In the genomic region with DNA sequence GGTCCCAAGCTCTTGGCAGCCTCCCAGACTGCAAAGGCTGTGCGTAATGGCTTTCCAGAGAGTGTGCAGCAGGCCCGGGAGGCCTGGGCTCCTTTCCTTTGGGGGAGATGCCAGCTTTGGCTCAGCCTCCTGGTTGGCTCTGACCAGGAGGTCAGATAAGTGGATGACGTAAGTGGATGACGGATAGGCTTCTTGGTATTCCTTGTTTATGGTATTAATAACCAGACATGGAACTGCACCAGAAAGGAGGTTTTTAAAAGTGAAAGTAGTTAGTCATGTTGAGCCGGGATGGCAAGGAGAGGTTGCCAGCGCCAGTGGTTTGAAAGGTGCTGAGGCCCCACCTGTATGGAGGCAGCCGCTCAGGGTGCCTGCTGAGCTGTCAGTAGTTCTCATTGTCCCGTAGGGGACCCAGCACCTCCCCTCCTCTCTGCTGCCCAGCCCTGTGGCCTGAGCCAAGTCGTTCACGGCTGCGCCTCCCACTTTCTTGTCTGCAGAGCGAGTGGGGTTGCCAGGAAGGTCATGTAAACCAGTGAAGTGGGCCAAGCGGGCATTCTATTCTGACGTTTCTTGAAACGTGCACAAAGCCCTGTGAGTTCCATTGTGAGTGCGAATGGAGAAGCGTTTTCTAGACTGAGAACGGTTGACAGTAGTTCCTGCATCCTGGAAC, we compare ENCODE assay signal across 8 cellular contexts. TPM values are rescaled to one million over a fixed set of nuclear protein-coding genes. Genes with fewer than 3 reads are reported as not detected.
A peak's percentile ranks its signal among the peaks of the same experiment; 100 is the strongest.
DNase-seq lines count a peak whose midpoint lies in the region; ATAC-seq and TF ChIP-seq lines count a peak whose summit lies in the region.

No MANE protein-coding gene starts in this region.

- peak overlapping the region; percentile 53 to 70 (median 64) for H3K27ac ChIP-seq in upper lobe of left lung

- peaks cover 3% of the 10 kb centered on the region for H3K27me3 Mint-ChIP-seq in brain
- no peaks in the 10 kb centered on the region for H3K27me3 Mint-ChIP-seq in T-helper 2 cell treated with Interferon-gamma antibody and Interleukin-4, amounts not matched to agents 5 μg/mL and 100 μg/mL, for 36 hours (ENCODE audit: low read depth)

- 27 to 32% methylated on average over 14 to 18 of the region's 18 CpGs for WGBS in upper lobe of left lung, 2 donors

- peaks cover 4 to 11% (median 9%) of the 10 kb centered on the region in 4 donors for H3K4me1 ChIP-seq in upper lobe of left lung

- no peaks in the 10 kb centered on the region for H3K36me3 Mint-ChIP-seq in brain
- no peaks in the 10 kb centered on the region for H3K36me3 Mint-ChIP-seq in T-helper 2 cell treated with Interferon-gamma antibody and Interleukin-4, amounts not matched to agents 5 μg/mL and 100 μg/mL, for 36 hours (ENCODE audit: low read depth)

- peak overlapping the region in 3 of 4 donors; percentile 35 to 41 (median 40) for H3K4me3 ChIP-seq in upper lobe of left lung

- peak in 1 of 4 donors; percentile 82 for TF ChIP-seq EP300 in upper lobe of left lung (IDR thresholded peaks at IDR 0.05)

- TF ChIP-seq CTCF in brain (conservative IDR thresholded peaks at IDR 0.05) (no peak), upper lobe of left lung (IDR thresholded peaks at IDR 0.05) (no peak)

- peak; percentile 85 for ATAC-seq in left lobe of liver
- ATAC-seq in upper lobe of left lung (ENCODE audit: low FRiP score in 2 of 2), result peak; percentile 84 to 94
- no peak for ATAC-seq in HG02870 (IDR thresholded peaks at IDR 0.05; ENCODE audit: unreplicated experiment)

- H3K36me3 ChIP-seq in upper lobe of left lung, result no peaks in the 10 kb centered on the region

- H3K27me3 ChIP-seq in upper lobe of left lung, result no peaks in the 10 kb centered on the region

- peaks cover 62% of the 10 kb centered on the region for H3K4me1 Mint-ChIP-seq in brain
- H3K4me1 Mint-ChIP-seq in T-helper 2 cell treated with Interferon-gamma antibody and Interleukin-4, amounts not matched to agents 5 μg/mL and 100 μg/mL, for 36 hours (ENCODE audit: low read depth), result no peaks in the 10 kb centered on the region

- H3K9me3 ChIP-seq in upper lobe of left lung, result no peaks in the 10 kb centered on the region

- peak in 1 of 4 donors; percentile 29 for TF ChIP-seq POLR2A in upper lobe of left lung (IDR thresholded peaks at IDR 0.05)

- DNase-seq in NCI-H1694 treated with DMSO at 0.1 percent for 48 hours (lab: John Stamatoyannopoulos, UW) (peak; percentile 75), left lobe of liver (ENCODE audit: low spot score) (peak; percentile 72), upper lobe of left lung (peak; percentile 68 to 90), D341Med (ENCODE audit: low spot score) (no peak)
- DNase-seq in activated CD4-positive, alpha-beta T cell treated with anti-CD3 and anti-CD28 coated beads, Interleukin-2, amount 50 U/mL, for 4 hours, result no peak
- no peak for DNase-seq in T-helper 2 cell treated with Interferon-gamma antibody and Interleukin-4, amounts not matched to agents 5 μg/mL and 100 μg/mL, for 36 hours (ENCODE audit: low spot score)

- H3K4me3 Mint-ChIP-seq in brain, result peak overlapping the region; percentile 32 to 85 (median 73)
- no peak overlapping the region for H3K4me3 Mint-ChIP-seq in T-helper 2 cell treated with Interferon-gamma antibody and Interleukin-4, amounts not matched to agents 5 μg/mL and 100 μg/mL, for 36 hours

- peaks cover 0 to 3% (median 0%) of the 10 kb centered on the region in 5 experiments for H3K9me3 Mint-ChIP-seq in brain
- no peaks in the 10 kb centered on the region for H3K9me3 Mint-ChIP-seq in T-helper 2 cell treated with Interferon-gamma antibody and Interleukin-4, amounts not matched to agents 5 μg/mL and 100 μg/mL, for 36 hours

- peak overlapping the region; percentile 25 to 96 (median 93) for H3K27ac Mint-ChIP-seq in brain
- no peak overlapping the region for H3K27ac Mint-ChIP-seq in T-helper 2 cell treated with Interferon-gamma antibody and Interleukin-4, amounts not matched to agents 5 μg/mL and 100 μg/mL, for 36 hours

RNA-seq across cellular contexts. Expression of a gene that starts 28.7 kb away (rescaled TPM):
- 3.9 TPM for polyA plus RNA-seq in brain (ENCODE audit: insufficient read depth, low read depth, low replicate concordance)
- total RNA-seq in left lobe of liver (3.8 TPM), upper lobe of left lung (10 to 100 TPM; 10.1 to 49.2 (median 24.1) TPM)

Comparison
In these comparisons a context has a peak if more than half of its experiments do, and no peak if none do; other contexts are left out.
1. DNase-seq: peak in NCI-H1694 treated with DMSO at 0.1 percent for 48 hours (single experiment), left lobe of liver (single experiment) and upper lobe of left lung (2 of 2); none in activated CD4-positive, alpha-beta T cell treated with anti-CD3 and anti-CD28 coated beads, Interleukin-2, amount 50 U/mL, for 4 hours (0 of 2), T-helper 2 cell treated with Interferon-gamma antibody and Interleukin-4, amounts not matched to agents 5 μg/mL and 100 μg/mL, for 36 hours (single experiment) and D341Med (single experiment).